In the genomic region with DNA sequence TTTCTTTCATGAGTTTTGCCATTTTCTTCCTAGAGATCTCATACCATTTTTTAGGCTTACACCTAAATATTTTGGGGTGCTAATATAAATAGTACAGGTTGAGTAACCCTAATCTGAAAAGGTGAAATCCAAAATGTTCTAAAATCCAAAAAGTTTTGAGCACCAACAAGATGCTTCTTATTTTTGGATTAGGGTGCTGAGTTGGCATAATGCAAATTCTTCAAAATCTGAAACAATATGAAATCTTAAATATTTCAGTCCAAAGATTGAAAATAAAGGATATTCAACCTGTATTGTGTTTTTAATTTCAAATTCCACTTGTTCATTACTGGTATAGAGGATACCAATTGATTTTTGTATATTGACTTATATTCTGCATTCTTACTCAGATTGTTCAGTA, we compare ENCODE assay signal across 33 cellular contexts. TPM values are rescaled to one million over a fixed set of nuclear protein-coding genes. Genes with fewer than 3 reads are reported as not detected.
"Had no signal": no experiment of that assay in that cellular context is flagged by ENCODE, and none has a peak within 500 bp of the region (broad histone marks: within the 10 kb centered on the region; RNA-seq: fewer than 3 reads in every experiment).

No MANE protein-coding gene starts in this region.

- H3K27ac ChIP-seq: ascending aorta, cardiac muscle cell, VCaP had no signal

- ATAC-seq: activated CD8-positive, alpha-beta T cell treated with anti-CD3 and anti-CD28 coated beads for 36 hours; activated naive CD8-positive, alpha-beta T cell treated with anti-CD3 and anti-CD28 coated beads, Interleukin-2, amount 50 U/mL, for 24 hours; activated T-cell treated with anti-CD3 and anti-CD28 coated beads, Interleukin-2, amount 50 U/mL, for 4 hours; activated T-cell treated with anti-CD3 and anti-CD28 coated beads, Interleukin-2, amount 50 U/mL, for 72 hours; activated T-helper 17 cell treated with anti-CD3 and anti-CD28 coated beads, Interleukin-2, amount 50 U/mL, for 72 hours had no signal

- H3K4me1 ChIP-seq: ascending aorta had no signal

- H3K36me3 ChIP-seq: ascending aorta, cardiac muscle cell had no signal

- H3K9me3 ChIP-seq: ascending aorta had no signal

- H3K27me3 ChIP-seq: ascending aorta had no signal

- DNase-seq: activated B cell treated with CpG ODN at 0.5 μM for 24 hours; activated CD4-positive, alpha-beta memory T cell treated with anti-CD3 and anti-CD28 coated beads for 36 hours; activated CD4-positive, alpha-beta T cell treated with anti-CD3 and anti-CD28 coated beads for 4 hours; activated CD4-positive, alpha-beta T cell treated with anti-CD3 and anti-CD28 coated beads, Interleukin-2, amount 10 ng/mL, durations not matched to agents 24 days and 14 days; activated CD4-positive, alpha-beta T cell treated with anti-CD3 and anti-CD28 coated beads, Interleukin-2, amount 50 U/mL, for 1 hour; activated CD4-positive, alpha-beta T cell treated with anti-CD3 and anti-CD28 coated beads, Interleukin-2, amount 50 U/mL, for 4 hours; activated CD4-positive, CD25-positive, alpha-beta regulatory T cell treated with anti-CD3 and anti-CD28 coated beads, Interleukin-2, amount 50 U/mL, for 72 hours; activated CD8-positive, alpha-beta memory T cell treated with anti-CD3 and anti-CD28 coated beads, Interleukin-2, amount 50 U/mL, for 4 hours; activated CD8-positive, alpha-beta T cell treated with anti-CD3 and anti-CD28 coated beads for 36 hours; activated effector memory CD4-positive, alpha-beta T cell treated with anti-CD3 and anti-CD28 coated beads, Interleukin-2, amount 50 U/mL, for 16 hours; activated gamma-delta T cell treated with Interleukin-2 at 50 U/mL for 16 hours; activated naive CD4-positive, alpha-beta T cell; activated naive CD4-positive, alpha-beta T cell treated with anti-CD3 and anti-CD28 coated beads, Interleukin-2, amount 10 ng/mL, durations not matched to agents 7 days and 5 days; activated naive CD8-positive, alpha-beta T cell treated with anti-CD3 and anti-CD28 coated beads, Interleukin-2, amount 10 ng/mL, durations not matched to agents 7 days and 5 days; activated naive CD8-positive, alpha-beta T cell treated with anti-CD3 and anti-CD28 coated beads, Interleukin-2, amount 50 U/mL, for 24 hours; activated T-cell treated with anti-CD3 and anti-CD28 coated beads for 4 hours; activated T-cell treated with anti-CD3 and anti-CD28 coated beads, Interleukin-2, amount 50 U/mL, for 1 hour; activated T-cell treated with anti-CD3 and anti-CD28 coated beads, Interleukin-2, amount 50 U/mL, for 4 hours; activated T-cell treated with anti-CD3 and anti-CD28 coated beads, Interleukin-2, amount 50 U/mL, for 72 hours; amygdala; anterior cingulate cortex; caudate nucleus; cerebellar nuclear complex; T-helper 2 cell; T-helper 9 cell had no signal

- H3K4me3 ChIP-seq: ascending aorta, cardiac muscle cell had no signal

- FAIRE-seq: bronchial epithelial cell had no signal

RNA-seq across cellular contexts. Expression of a gene that starts 51.1 kb away (rescaled TPM):
- total RNA-seq: activated B cell treated with CpG ODN at 0.5 μM for 24 hours; activated CD4-positive, alpha-beta memory T cell treated with anti-CD3 and anti-CD28 coated beads for 36 hours; activated CD4-positive, alpha-beta T cell treated with anti-CD3 and anti-CD28 coated beads, Interleukin-2, amount 10 ng/mL, durations not matched to agents 24 days and 14 days; activated CD8-positive, alpha-beta memory T cell treated with anti-CD3 and anti-CD28 coated beads for 36 hours; activated CD8-positive, alpha-beta T cell treated with anti-CD3 and anti-CD28 coated beads for 36 hours; activated naive CD8-positive, alpha-beta T cell treated with anti-CD3 and anti-CD28 coated beads, Interleukin-2, amount 10 ng/mL, durations not matched to agents 7 days and 5 days; activated T-cell treated with anti-CD3 and anti-CD28 coated beads, Interleukin-2, amount 50 U/mL, for 4 hours; activated T-cell treated with anti-CD3 and anti-CD28 coated beads, Interleukin-2, amount 50 U/mL, for 72 hours; activated T-helper 1 cell treated with anti-CD3 and anti-CD28 coated beads, Interleukin-12 subunit alpha, Interleukin-12 subunit beta, Interleukin-2, Interleukin-4 antibody, amounts not matched to agents 30 ng/mL and 10 ng/mL and 1 ng/mL, durations not matched to agents 14 hours and 24 hours and 36 hours; activated T-helper 17 cell treated with anti-CD3 and anti-CD28 coated beads, Interleukin-2, amount 50 U/mL, for 72 hours; cardiac muscle cell; chondrocyte had no signal
- polyA plus RNA-seq: cardiac muscle cell had no signal
